13 cellular contexts compared by ENCODE assay signal in the genomic region with DNA sequence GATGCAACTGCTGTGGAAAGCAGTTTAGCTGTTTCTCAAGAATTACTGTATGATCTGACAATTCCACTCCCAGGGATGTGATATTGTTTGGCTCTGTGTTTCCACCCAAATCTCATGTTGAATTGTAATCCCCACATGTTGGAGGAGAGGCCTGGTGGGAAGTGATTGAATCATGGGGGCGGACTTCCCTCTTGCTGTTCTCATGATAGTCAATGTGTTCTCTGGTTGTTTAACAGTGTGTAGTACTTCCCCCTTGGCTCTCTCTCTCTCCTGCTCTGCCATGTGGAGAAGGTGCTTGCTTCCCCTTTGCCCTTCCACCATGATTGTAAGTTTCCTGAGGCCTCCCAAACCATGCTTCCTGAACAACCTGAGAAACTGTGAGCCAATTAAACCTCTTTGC.
"Had no signal": no experiment of that assay in that cellular context is flagged by ENCODE, and none has a peak within 500 bp of the region (broad histone marks: within the 10 kb centered on the region; RNA-seq: fewer than 3 reads in every experiment).

No MANE protein-coding gene starts in this region.

- H3K4me1 Mint-ChIP-seq: activated naive CD4-positive, alpha-beta T cell treated with anti-CD3 and anti-CD28 coated beads, Interleukin-2, amount 10 ng/mL, durations not matched to agents 7 days and 5 days; naive B cell had no signal

- H3K27ac ChIP-seq: cardiac muscle cell, dorsolateral prefrontal cortex, ovary, sigmoid colon, spleen, thoracic aorta had no signal

- H3K4me1 ChIP-seq: sigmoid colon, spleen had no signal

- H3K9me3 Mint-ChIP-seq: activated naive CD4-positive, alpha-beta T cell treated with anti-CD3 and anti-CD28 coated beads, Interleukin-2, amount 10 ng/mL, durations not matched to agents 7 days and 5 days; naive B cell had no signal

- H3K4me3 Mint-ChIP-seq: activated naive CD4-positive, alpha-beta T cell treated with anti-CD3 and anti-CD28 coated beads, Interleukin-2, amount 10 ng/mL, durations not matched to agents 7 days and 5 days; naive B cell had no signal

- H3K9me3 ChIP-seq: ovary, spleen, thoracic aorta had no signal

- H3K36me3 Mint-ChIP-seq: activated naive CD4-positive, alpha-beta T cell treated with anti-CD3 and anti-CD28 coated beads, Interleukin-2, amount 10 ng/mL, durations not matched to agents 7 days and 5 days; naive B cell had no signal

- H3K4me3 ChIP-seq: cardiac muscle cell, dorsolateral prefrontal cortex, ovary, sigmoid colon, spleen, thoracic aorta had no signal

- DNase-seq: activated CD4-positive, CD25-positive, alpha-beta regulatory T cell treated with anti-CD3 and anti-CD28 coated beads, Interleukin-2, amount 50 U/mL, for 72 hours; activated naive CD4-positive, alpha-beta T cell treated with anti-CD3 and anti-CD28 coated beads, Interleukin-2, amount 10 ng/mL, durations not matched to agents 7 days and 5 days; activated T-cell treated with anti-CD3 and anti-CD28 coated beads, Interleukin-2, amount 50 U/mL, for 1 hour; dorsolateral prefrontal cortex; erythroblast; mammary epithelial cell; naive B cell; ovary; sigmoid colon; spleen; T-helper 9 cell had no signal

- H3K27ac Mint-ChIP-seq: activated naive CD4-positive, alpha-beta T cell treated with anti-CD3 and anti-CD28 coated beads, Interleukin-2, amount 10 ng/mL, durations not matched to agents 7 days and 5 days; naive B cell had no signal

- H3K36me3 ChIP-seq: cardiac muscle cell, ovary, sigmoid colon, spleen, thoracic aorta had no signal

- H3K27me3 ChIP-seq: cardiac muscle cell, dorsolateral prefrontal cortex, ovary, sigmoid colon, spleen had no signal
